Comparison of ENCODE assay signal across 8 cellular contexts in genomic region chr11:85590848-85591483, GRCh38. TPM values are rescaled to one million over a fixed set of nuclear protein-coding genes. Genes with fewer than 3 reads are reported as not detected.
DNase-seq lines count a peak whose midpoint lies in the region; FAIRE-seq and TF ChIP-seq lines count a peak whose summit lies in the region.

No MANE protein-coding gene starts in this region.

- H3K27me3 Mint-ChIP-seq in astrocyte (ENCODE audit: low read depth, unreplicated experiment): no peaks in the 10 kb centered on the region
- H3K27me3 Mint-ChIP-seq in activated naive CD4-positive, alpha-beta T cell treated with anti-CD3 and anti-CD28 coated beads, Interleukin-2, amount 10 ng/mL, durations not matched to agents 7 days and 5 days: peaks cover 5% of the 10 kb centered on the region

- H4K8ac ChIP-seq in mesendoderm (ENCODE audit: low read depth, low read length): no peak overlapping the region

- H3F3A ChIP-seq in Loucy (ENCODE audit: low read depth): no peaks in the 10 kb centered on the region

- no peaks in the 10 kb centered on the region for H3K36me3 ChIP-seq in Loucy (ENCODE audit: insufficient read depth, low read length)
- no peaks in the 10 kb centered on the region for H3K36me3 ChIP-seq in astrocyte (ENCODE audit: insufficient read depth, low read length)
- H3K36me3 ChIP-seq in mesendoderm (ENCODE audit: control insufficient read depth, insufficient read depth, low read length): no peaks in the 10 kb centered on the region

- H2BK5ac ChIP-seq in mesendoderm (ENCODE audit: low read length): no peak overlapping the region

- DNase-seq in SHP77 (lab: John Stamatoyannopoulos, UW) (peak; percentile 6 to 49), SHP77 treated with DMSO at 0.1 percent for 48 hours (lab: John Stamatoyannopoulos, UW) (no peak), astrocyte (ENCODE audit: low read depth) (peak; percentile 33), mesendoderm (peak; percentile 70), GM10266 (ENCODE audit: extremely low spot score) (no peak)
- no peak for DNase-seq in activated naive CD4-positive, alpha-beta T cell treated with anti-CD3 and anti-CD28 coated beads, Interleukin-2, amount 10 ng/mL, durations not matched to agents 7 days and 5 days
- no peak for DNase-seq in activated CD8-positive, alpha-beta memory T cell treated with anti-CD3 and anti-CD28 coated beads for 24 hours

- H4K5ac ChIP-seq in mesendoderm (ENCODE audit: low read length): no peak overlapping the region

- H3K9ac ChIP-seq in Loucy (ENCODE audit: low read depth, low read length, poor library complexity, severe bottlenecking) (no peak overlapping the region), astrocyte (ENCODE audit: low read length) (no peak overlapping the region), mesendoderm (ENCODE audit: low read length) (no peak overlapping the region)

- H3K27ac Mint-ChIP-seq in astrocyte (ENCODE audit: unreplicated experiment): no peak overlapping the region
- no peak overlapping the region for H3K27ac Mint-ChIP-seq in activated naive CD4-positive, alpha-beta T cell treated with anti-CD3 and anti-CD28 coated beads, Interleukin-2, amount 10 ng/mL, durations not matched to agents 7 days and 5 days

- FAIRE-seq in astrocyte (lab: Jason Lieb, UNC): no peak

- no peak overlapping the region for H2AK5ac ChIP-seq in mesendoderm (ENCODE audit: low read length)

- no peak overlapping the region for H2BK15ac ChIP-seq in mesendoderm (replicated peaks; ENCODE audit: low read depth)

- H3K4me3 ChIP-seq in Loucy (ENCODE audit: low read length, poor library complexity, severe bottlenecking) (no peak overlapping the region), astrocyte (ENCODE audit: insufficient read depth, low read depth, low read length) (no peak overlapping the region), mesendoderm (ENCODE audit: low read length) (no peak overlapping the region)

- no peak overlapping the region for H3K4me2 ChIP-seq in Loucy (ENCODE audit: low read depth, low read length, poor library complexity, severe bottlenecking)
- no peak overlapping the region for H3K4me2 ChIP-seq in astrocyte (ENCODE audit: low read length)
- H3K4me2 ChIP-seq in mesendoderm (ENCODE audit: low read length): no peak overlapping the region

- no peak overlapping the region for H2BK120ac ChIP-seq in mesendoderm (ENCODE audit: low read depth, low read length)

- H2AFZ ChIP-seq in Loucy (ENCODE audit: low read length): no peak overlapping the region
- no peak overlapping the region for H2AFZ ChIP-seq in astrocyte (ENCODE audit: low read depth, low read length)

- H3K9me3 Mint-ChIP-seq in astrocyte (ENCODE audit: unreplicated experiment): peaks cover 4% of the 10 kb centered on the region
- H3K9me3 Mint-ChIP-seq in activated naive CD4-positive, alpha-beta T cell treated with anti-CD3 and anti-CD28 coated beads, Interleukin-2, amount 10 ng/mL, durations not matched to agents 7 days and 5 days: peaks cover 10% of the 10 kb centered on the region

- no peak overlapping the region for H3K4me3 Mint-ChIP-seq in astrocyte (ENCODE audit: unreplicated experiment)
- no peak overlapping the region for H3K4me3 Mint-ChIP-seq in activated naive CD4-positive, alpha-beta T cell treated with anti-CD3 and anti-CD28 coated beads, Interleukin-2, amount 10 ng/mL, durations not matched to agents 7 days and 5 days

- CTCF ChIA-PET in activated naive CD4-positive, alpha-beta T cell treated with anti-CD3 and anti-CD28 coated beads, Interleukin-2, amount 10 ng/mL, durations not matched to agents 7 days and 5 days (lab: Charles Lee): no interaction called here

- no peaks in the 10 kb centered on the region for H3K27me3 ChIP-seq in Loucy (ENCODE audit: insufficient read depth, low read length, poor library complexity, severe bottlenecking)
- H3K27me3 ChIP-seq in astrocyte (ENCODE audit: insufficient read depth, low read length): no peaks in the 10 kb centered on the region
- H3K27me3 ChIP-seq in mesendoderm (ENCODE audit: insufficient read depth, low read length, poor library complexity): no peaks in the 10 kb centered on the region

- TF ChIP-seq CTCF in Loucy (conservative IDR thresholded peaks at IDR 0.05; ENCODE audit: low read length) (peak; percentile 63), astrocyte (IDR thresholded peaks at IDR 0.05; ENCODE audit: insufficient read depth, low read depth, low read length) (peak; percentile 36), GM10266 (IDR thresholded peaks at IDR 0.05; ENCODE audit: control insufficient read depth, insufficient read depth, low read depth, missing control alignments) (no peak)

- H3K27ac ChIP-seq in astrocyte (ENCODE audit: low read depth, low read length): no peak overlapping the region
- H3K27ac ChIP-seq in mesendoderm (ENCODE audit: low read depth, low read length): no peak overlapping the region

- H3K4me1 Mint-ChIP-seq in astrocyte (ENCODE audit: low read depth, unreplicated experiment): no peaks in the 10 kb centered on the region
- no peaks in the 10 kb centered on the region for H3K4me1 Mint-ChIP-seq in activated naive CD4-positive, alpha-beta T cell treated with anti-CD3 and anti-CD28 coated beads, Interleukin-2, amount 10 ng/mL, durations not matched to agents 7 days and 5 days

- no peaks in the 10 kb centered on the region for H3K36me3 Mint-ChIP-seq in astrocyte (ENCODE audit: low read depth, unreplicated experiment)
- H3K36me3 Mint-ChIP-seq in activated naive CD4-positive, alpha-beta T cell treated with anti-CD3 and anti-CD28 coated beads, Interleukin-2, amount 10 ng/mL, durations not matched to agents 7 days and 5 days: no peaks in the 10 kb centered on the region

- H4K20me1 ChIP-seq in Loucy (ENCODE audit: insufficient read depth, low read length, poor library complexity, severe bottlenecking) (no peaks in the 10 kb centered on the region), astrocyte (ENCODE audit: insufficient read depth, low read length) (no peaks in the 10 kb centered on the region)

- H3K4me1 ChIP-seq in Loucy (ENCODE audit: insufficient read depth, low read length, poor library complexity, severe bottlenecking): no peaks in the 10 kb centered on the region
- no peaks in the 10 kb centered on the region for H3K4me1 ChIP-seq in astrocyte (ENCODE audit: insufficient read depth, low read length)
- H3K4me1 ChIP-seq in mesendoderm (ENCODE audit: control insufficient read depth, low read depth, low read length): no peaks in the 10 kb centered on the region

- no peak overlapping the region for H3K23ac ChIP-seq in mesendoderm (ENCODE audit: low read length)

- no peaks in the 10 kb centered on the region for H3K9me3 ChIP-seq in Loucy (ENCODE audit: insufficient read depth, low read depth, low read length)
- H3K9me3 ChIP-seq in astrocyte (ENCODE audit: insufficient read depth, low read depth, low read length): no peaks in the 10 kb centered on the region

- H3K56ac ChIP-seq in mesendoderm (ENCODE audit: low read length): no peak overlapping the region

- H3K79me1 ChIP-seq in mesendoderm (ENCODE audit: low read length): no peaks in the 10 kb centered on the region

- H3K79me2 ChIP-seq in Loucy (ENCODE audit: insufficient read depth, low read length) (no peaks in the 10 kb centered on the region), astrocyte (ENCODE audit: insufficient read depth, low read length) (no peaks in the 10 kb centered on the region), mesendoderm (ENCODE audit: control insufficient read depth, insufficient read depth, low read length) (no peaks in the 10 kb centered on the region)

- no CpG with 5 or more reads among the region's 4 CpGs for WGBS in mesendoderm (ENCODE audit: extremely low coverage, insufficient coverage, low lambda C conversion rate)

- no peak overlapping the region for H3K4ac ChIP-seq in mesendoderm (ENCODE audit: low read depth, low read length)

- H3K9me2 ChIP-seq in Loucy (replicated peaks; ENCODE audit: low read depth, low read length): no peaks in the 10 kb centered on the region

- H3K18ac ChIP-seq in mesendoderm (ENCODE audit: low read length): no peak overlapping the region

RNA-seq across cellular contexts. Expression of gene DLG2, which starts 36.2 kb away (rescaled TPM):
- 1.8 and 2.8 TPM in 2 replicates for total RNA-seq in astrocyte
- polyA plus RNA-seq in mesendoderm (2013, experiment 1 of 2): 9.5 TPM
- polyA plus RNA-seq in mesendoderm (2013, experiment 2 of 2): 9.8 TPM

RNA-seq across cellular contexts. Expression of gene TMEM126B, which starts 37.4 kb away (rescaled TPM):
- 50.9 and 51.3 TPM in 2 replicates for total RNA-seq in astrocyte
- 77.1 TPM for polyA plus RNA-seq in mesendoderm (2013, experiment 1 of 2)
- polyA plus RNA-seq in mesendoderm (2013, experiment 2 of 2): 75.3 TPM

RNA-seq across cellular contexts. Expression of gene TMEM126A, which starts 56.8 kb away (rescaled TPM):
- 45.3 and 47.2 TPM in 2 replicates for total RNA-seq in astrocyte
- polyA plus RNA-seq in mesendoderm (2013, experiment 1 of 2): 62.0 TPM
- 59.0 TPM for polyA plus RNA-seq in mesendoderm (2013, experiment 2 of 2)

Comparison
In these comparisons a context has a peak if more than half of its experiments do, and no peak if none do; other contexts are left out.
1. DNase-seq: peak in SHP77 (2 of 2), astrocyte (single experiment) and mesendoderm (single experiment); none in SHP77 treated with DMSO at 0.1 percent for 48 hours (single experiment), activated naive CD4-positive, alpha-beta T cell treated with anti-CD3 and anti-CD28 coated beads, Interleukin-2, amount 10 ng/mL, durations not matched to agents 7 days and 5 days (single experiment), activated CD8-positive, alpha-beta memory T cell treated with anti-CD3 and anti-CD28 coated beads for 24 hours (single experiment) and GM10266 (single experiment).